ENCODE assay signal across 22 cellular contexts in genomic region chr4:143374771-143375170, GRCh38. TPM values are rescaled to one million over a fixed set of nuclear protein-coding genes. Genes with fewer than 3 reads are reported as not detected.
A peak's percentile ranks its signal among the peaks of the same experiment; 100 is the strongest.
DNase-seq lines count a peak whose midpoint lies in the region; ATAC-seq, FAIRE-seq and TF ChIP-seq lines count a peak whose summit lies in the region.
"Had no signal": no experiment of that assay in that cellular context is flagged by ENCODE, and none has a peak within 500 bp of the region (broad histone marks: within the 10 kb centered on the region; RNA-seq: fewer than 3 reads in every experiment).

No MANE protein-coding gene starts in this region.

- H3K27ac ChIP-seq in OCI-LY7 (ENCODE audit: low read depth, low read length, poor library complexity, severe bottlenecking) (peak overlapping the region; percentile 92), left lung (no peak overlapping the region), temporal lobe (ENCODE audit: low read depth, low read length) (peak overlapping the region; percentile 94), pancreas (no peak overlapping the region)
- H3K27ac ChIP-seq: A549, C4-2B, HL-60, SK-N-MC had no signal

- intact Hi-C loops in Caco-2 (cut with micrococcal nuclease; ENCODE audit: unreplicated experiment) = no loop called here
- intact Hi-C loops in OCI-LY7 (cut with micrococcal nuclease; ENCODE audit: unreplicated experiment) = loop anchor here (1.0 to 5.0 kb wide), 3 partner anchors 108 to 167 kb away; partner anchors contain the start of gene SMARCA5
- intact Hi-C loops in left lung (cut with DNase I) = no loop called here
- intact Hi-C loops in pancreas (cut with DNase I) = no loop called here

- peaks cover 10% of the 10 kb centered on the region for H3K36me3 Mint-ChIP-seq in Caco-2 (ENCODE audit: insufficient read depth, unreplicated experiment)

- H2AFZ ChIP-seq in OCI-LY7 (ENCODE audit: low read length) = no peak overlapping the region

- FAIRE-seq in pancreas (lab: Jason Lieb, UNC) = no peak
- FAIRE-seq: A549, H54, HTR-8/SVneo had no signal

- peaks cover 88% of the 10 kb centered on the region; the same call in 1 of the 2 replicates for H3K79me2 ChIP-seq in OCI-LY7 (ENCODE audit: insufficient read depth, low read depth, low read length)

- no peaks in the 10 kb centered on the region for H3K9me3 ChIP-seq in Caco-2
- H3K9me3 ChIP-seq in OCI-LY7 (ENCODE audit: low read length) = peaks cover 4% of the 10 kb centered on the region; the same call in 1 of the 2 replicates
- H3K9me3 ChIP-seq in left lung = no peaks in the 10 kb centered on the region
- no peaks in the 10 kb centered on the region for H3K9me3 ChIP-seq in pancreas
- H3K9me3 ChIP-seq: A549, Peyer's patch had no signal

- BruUV-seq in Caco-2 (replicated peaks; lab: Mats Ljungman, UMichigan) (no TSS peak), OCI-LY7 (replicated peaks; lab: Mats Ljungman, UMichigan) (no TSS peak)

- TF ChIP-seq CTCF in Caco-2 (IDR thresholded peaks at IDR 0.05; ENCODE audit: insufficient read depth in 1 of 2, low read depth in 1 of 2, low read length in 1 of 2, severe bottlenecking in 1 of 2, unreplicated experiment in 1 of 2) = no peak
- TF ChIP-seq CTCF in OCI-LY7 (conservative IDR thresholded peaks at IDR 0.05; ENCODE audit: low read length) = no peak
- no peak for TF ChIP-seq CTCF in left lung (IDR thresholded peaks at IDR 0.05)
- no peak for TF ChIP-seq CTCF in pancreas (IDR thresholded peaks at IDR 0.05)

- H3K4me3 ChIP-seq in Caco-2 (ENCODE audit: low read depth, low read length) = no peak overlapping the region
- H3K4me3 ChIP-seq in OCI-LY7 (ENCODE audit: low read depth, low read length, poor library complexity, severe bottlenecking) = no peak overlapping the region
- H3K4me3 ChIP-seq in left lung = no peak overlapping the region
- no peak overlapping the region for H3K4me3 ChIP-seq in pancreas
- H3K4me3 ChIP-seq: A549, Peyer's patch, SK-N-MC had no signal

- no peaks in the 10 kb centered on the region for H4K20me1 ChIP-seq in OCI-LY7 (ENCODE audit: insufficient read depth, low read length)

- H3K4me2 ChIP-seq in OCI-LY7 (ENCODE audit: low read length) = peak overlapping the region; percentile 68
- H3K4me2 ChIP-seq: A549 had no signal

- H3K36me3 ChIP-seq in Caco-2 (ENCODE audit: control insufficient read depth, insufficient read depth, low read length) (no peaks in the 10 kb centered on the region), OCI-LY7 (ENCODE audit: insufficient read depth, low read length) (peaks cover 4% of the 10 kb centered on the region; the same call in 1 of the 2 replicates), left lung (no peaks in the 10 kb centered on the region), pancreas (no peaks in the 10 kb centered on the region)
- H3K36me3 ChIP-seq: Peyer's patch had no signal

- CTCF ChIA-PET in Caco-2 (lab: Charles Lee) = interaction anchor here (1.3 kb wide), 1 partner anchor 26 kb away, joined by 3 read pairs; no protein-coding TSS in a partner anchor
- CTCF ChIA-PET in OCI-LY7 (lab: Charles Lee; ENCODE audit: unreplicated experiment) = interaction anchor here (1.3 to 2.0 kb wide), 3 partner anchors 38 to 110 kb away, joined by 3 to 6 read pairs (median 3); partner anchors contain the start of gene GAB1

- H3K4me1 Mint-ChIP-seq in Caco-2 (ENCODE audit: low read depth, unreplicated experiment) = peaks cover 47% of the 10 kb centered on the region

- H3K27me3 Mint-ChIP-seq in Caco-2 (ENCODE audit: insufficient read depth, unreplicated experiment) = no peaks in the 10 kb centered on the region

- ATAC-seq in left lung = peak; percentile 26
- ATAC-seq in pancreas = no peak
- ATAC-seq in HG03095 (IDR thresholded peaks at IDR 0.05; ENCODE audit: unreplicated experiment) = no peak
- ATAC-seq: A549, Right ventricle myocardium inferior had no signal

- no peaks in the 10 kb centered on the region for H3K9me2 ChIP-seq in OCI-LY7 (ENCODE audit: insufficient read depth, low read length)

- WGBS in pancreas, 2 donors = 61 to 86% methylated on average over 6 of the region's 6 CpGs

- H3K27me3 ChIP-seq in Caco-2 (replicated peaks; ENCODE audit: control insufficient read depth, insufficient read depth, low read length) = no peaks in the 10 kb centered on the region
- no peaks in the 10 kb centered on the region for H3K27me3 ChIP-seq in left lung
- H3K27me3 ChIP-seq in pancreas = no peaks in the 10 kb centered on the region
- H3K27me3 ChIP-seq: Peyer's patch had no signal

- peaks cover 9% of the 10 kb centered on the region for H3K9me3 Mint-ChIP-seq in Caco-2 (ENCODE audit: unreplicated experiment)
- H3K9me3 Mint-ChIP-seq: HFFc6 had no signal

- POLR2A ChIA-PET in Caco-2 (lab: Charles Lee) = no interaction called here
- POLR2A ChIA-PET in OCI-LY7 (lab: Charles Lee) = interaction anchor here (1.0 to 14.8 kb wide), 10 partner anchors 10 to 168 kb away, joined by 3 to 364 read pairs (median 32); no protein-coding TSS in a partner anchor

- peak overlapping the region; percentile 24 for H3K4me3 Mint-ChIP-seq in Caco-2 (ENCODE audit: unreplicated experiment)
- H3K4me3 Mint-ChIP-seq: HFFc6 had no signal

- H3K4me1 ChIP-seq in Caco-2 = peaks cover 39% of the 10 kb centered on the region
- peaks cover 85% of the 10 kb centered on the region for H3K4me1 ChIP-seq in OCI-LY7 (ENCODE audit: insufficient read depth, low read length, poor library complexity, severe bottlenecking)
- peaks cover 16 to 32% of the 10 kb centered on the region in 2 donors for H3K4me1 ChIP-seq in left lung
- H3K4me1 ChIP-seq in pancreas = peaks cover 8 to 25% (median 14%) of the 10 kb centered on the region in 3 donors
- H3K4me1 ChIP-seq: A549 had no signal

- peak overlapping the region; percentile 19 for H3K27ac Mint-ChIP-seq in Caco-2 (ENCODE audit: unreplicated experiment)
- H3K27ac Mint-ChIP-seq: HFFc6 had no signal

- DNase-seq in Caco-2 = peak; percentile 31 to 53
- DNase-seq in OCI-LY7 (ENCODE audit: low spot score) = no peak
- DNase-seq in left lung = no peak
- DNase-seq in pancreas = no peak
- DNase-seq in NCI-H2171 (lab: John Stamatoyannopoulos, UW) = no peak
- DNase-seq in NCI-H2107 (lab: John Stamatoyannopoulos, UW) = no peak
- DNase-seq: DMS 273 treated with DMSO at 0.1 percent for 48 hours, HFFc6, NCI-H1436, NCI-H2029 treated with DMSO at 0.1 percent for 48 hours, NCI-H510A treated with DMSO at 0.1 percent for 48 hours, NCI-H82, Peyer's patch had no signal

RNA-seq across cellular contexts. Expression of gene GAB1, which starts 38.1 kb away (rescaled TPM):
- total RNA-seq in Caco-2 (2022) (46.9 and 48.9 TPM in 2 replicates), OCI-LY7 (2022) (99.3 and 106 TPM in 2 replicates), left lung (10 to 100 TPM; 43.5 to 54.1 TPM), temporal lobe (20.2 TPM), pancreas (10 to 100 TPM in 4 of 6 donors, 1 to 10 TPM in 2; 5.8 to 21.2 (median 10.1) TPM)
- total RNA-seq in OCI-LY7 (2014; rRNA removed; shearing (Covaris generic)) = 42.6 and 43.5 TPM in 2 replicates
- polyA plus RNA-seq in pancreas = 1 to 10 TPM; 3.0 to 3.3 TPM

Comparison
In these comparisons a context has a peak if more than half of its experiments do, and no peak if none do; other contexts are left out.
1. DNase-seq: peak in Caco-2 (2 of 2); none in OCI-LY7 (single experiment), left lung (0 of 2), pancreas (0 of 6), NCI-H2171 (single experiment) and NCI-H2107 (single experiment).
2. H3K27ac ChIP-seq: peak in OCI-LY7 (single experiment) and temporal lobe (single experiment); none in left lung (0 of 2) and pancreas (0 of 4).